ENCODE assay signal across 7 cellular contexts in the genomic region with DNA sequence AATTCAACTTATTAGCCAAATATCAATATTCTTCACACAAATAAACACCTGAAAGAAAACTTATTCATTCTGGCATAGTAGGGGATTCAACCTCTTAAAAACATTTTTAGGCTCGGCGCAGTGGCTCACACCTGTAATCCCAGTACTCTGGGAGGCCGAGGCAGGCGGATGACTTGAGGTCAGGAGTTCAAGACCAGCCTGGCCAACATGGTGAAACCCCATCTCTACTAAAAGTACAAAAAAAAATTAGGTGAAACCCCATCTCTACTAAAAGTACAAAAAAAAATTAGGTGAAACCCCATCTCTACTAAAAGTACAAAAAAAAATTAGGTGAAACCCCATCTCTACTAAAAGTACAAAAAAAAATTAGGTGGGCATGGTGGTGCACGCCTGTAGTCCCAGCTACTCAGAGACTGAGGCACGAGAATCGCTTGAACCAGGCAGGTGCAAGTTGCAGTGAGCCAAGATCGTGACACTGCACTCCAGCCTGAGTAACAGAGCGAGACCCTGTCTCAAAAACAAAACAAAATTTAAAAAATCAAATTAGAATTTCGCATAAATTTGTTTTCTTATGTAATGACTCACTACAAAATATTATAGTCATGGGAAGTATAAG.
ATAC-seq lines count a peak whose summit lies in the region.
"Not testable (repeated sequence)": the region's sequence is repeated elsewhere in the genome, so short reads cannot be mapped to it uniquely, and the experiment has no call there.

No MANE protein-coding gene starts in this region.

- not testable (repeated sequence) for H3K4me3 Mint-ChIP-seq in stimulated activated memory B cell treated with anti-CD40 and anti-IgM and Interleukin-4, amounts not matched to agents 10 μg/mL and 1 μg/mL and 100 μg/mL, for 72 hours

- ATAC-seq in GM18907 (IDR thresholded peaks at IDR 0.05; ENCODE audit: unreplicated experiment) (peak; percentile 46), GM21360 (IDR thresholded peaks at IDR 0.05; ENCODE audit: unreplicated experiment) (peak; percentile 62), GM21723 (IDR thresholded peaks at IDR 0.05; ENCODE audit: unreplicated experiment) (peak; percentile 53), HG02759 (IDR thresholded peaks at IDR 0.05; ENCODE audit: unreplicated experiment) (peak; percentile 69), HG02938 (IDR thresholded peaks at IDR 0.05; ENCODE audit: unreplicated experiment) (peak; percentile 41), HG03432 (IDR thresholded peaks at IDR 0.05; ENCODE audit: unreplicated experiment) (peak; percentile 66)
- peak; percentile 74 for ATAC-seq in stimulated activated memory B cell treated with anti-CD40 and anti-IgM and Interleukin-4, amounts not matched to agents 10 μg/mL and 1 μg/mL and 100 μg/mL, for 72 hours

- not testable (repeated sequence) for H3K4me1 Mint-ChIP-seq in stimulated activated memory B cell treated with anti-CD40 and anti-IgM and Interleukin-4, amounts not matched to agents 10 μg/mL and 1 μg/mL and 100 μg/mL, for 72 hours

- not testable (repeated sequence) for H3K27me3 Mint-ChIP-seq in stimulated activated memory B cell treated with anti-CD40 and anti-IgM and Interleukin-4, amounts not matched to agents 10 μg/mL and 1 μg/mL and 100 μg/mL, for 72 hours

- not testable (repeated sequence) for H3K27ac Mint-ChIP-seq in stimulated activated memory B cell treated with anti-CD40 and anti-IgM and Interleukin-4, amounts not matched to agents 10 μg/mL and 1 μg/mL and 100 μg/mL, for 72 hours

- not testable (repeated sequence) for H3K9me3 Mint-ChIP-seq in stimulated activated memory B cell treated with anti-CD40 and anti-IgM and Interleukin-4, amounts not matched to agents 10 μg/mL and 1 μg/mL and 100 μg/mL, for 72 hours

- H3K36me3 Mint-ChIP-seq in stimulated activated memory B cell treated with anti-CD40 and anti-IgM and Interleukin-4, amounts not matched to agents 10 μg/mL and 1 μg/mL and 100 μg/mL, for 72 hours: peaks cover 46% of the 10 kb centered on the region

Comparison
In these comparisons a context has a peak if more than half of its experiments do, and no peak if none do; other contexts are left out.
1. Peak in every context shown above with its lines: ATAC-seq.